ENCODE assay signal across 1 cellular context in the genomic region with DNA sequence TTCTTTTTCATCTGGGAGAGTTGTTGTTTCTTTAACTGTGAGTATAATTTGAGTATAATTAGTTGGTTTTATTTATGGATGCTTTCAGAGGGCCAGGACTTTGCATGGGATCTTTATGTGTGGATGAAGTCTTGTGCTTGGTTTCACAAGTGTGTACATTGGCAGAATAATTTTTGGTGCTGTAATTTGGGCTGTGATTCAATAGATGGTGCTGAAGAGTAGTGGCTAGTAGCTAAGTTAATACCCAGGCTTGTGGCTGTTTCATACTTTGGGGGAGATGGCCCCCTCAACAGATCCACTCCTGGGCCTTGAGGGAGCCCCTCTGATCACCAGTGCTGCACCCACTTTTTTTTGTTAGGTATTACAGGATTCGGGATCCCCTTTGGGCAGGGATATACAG.
TF ChIP-seq lines count a peak whose summit lies in the region.

No MANE protein-coding gene starts in this region.

TF ChIP-seq in GM23338, 12 proteins besides CTCF, POLR2A, EP300 and RAD21 (continued from another document):
- TF ChIP-seq, protein P1, sequence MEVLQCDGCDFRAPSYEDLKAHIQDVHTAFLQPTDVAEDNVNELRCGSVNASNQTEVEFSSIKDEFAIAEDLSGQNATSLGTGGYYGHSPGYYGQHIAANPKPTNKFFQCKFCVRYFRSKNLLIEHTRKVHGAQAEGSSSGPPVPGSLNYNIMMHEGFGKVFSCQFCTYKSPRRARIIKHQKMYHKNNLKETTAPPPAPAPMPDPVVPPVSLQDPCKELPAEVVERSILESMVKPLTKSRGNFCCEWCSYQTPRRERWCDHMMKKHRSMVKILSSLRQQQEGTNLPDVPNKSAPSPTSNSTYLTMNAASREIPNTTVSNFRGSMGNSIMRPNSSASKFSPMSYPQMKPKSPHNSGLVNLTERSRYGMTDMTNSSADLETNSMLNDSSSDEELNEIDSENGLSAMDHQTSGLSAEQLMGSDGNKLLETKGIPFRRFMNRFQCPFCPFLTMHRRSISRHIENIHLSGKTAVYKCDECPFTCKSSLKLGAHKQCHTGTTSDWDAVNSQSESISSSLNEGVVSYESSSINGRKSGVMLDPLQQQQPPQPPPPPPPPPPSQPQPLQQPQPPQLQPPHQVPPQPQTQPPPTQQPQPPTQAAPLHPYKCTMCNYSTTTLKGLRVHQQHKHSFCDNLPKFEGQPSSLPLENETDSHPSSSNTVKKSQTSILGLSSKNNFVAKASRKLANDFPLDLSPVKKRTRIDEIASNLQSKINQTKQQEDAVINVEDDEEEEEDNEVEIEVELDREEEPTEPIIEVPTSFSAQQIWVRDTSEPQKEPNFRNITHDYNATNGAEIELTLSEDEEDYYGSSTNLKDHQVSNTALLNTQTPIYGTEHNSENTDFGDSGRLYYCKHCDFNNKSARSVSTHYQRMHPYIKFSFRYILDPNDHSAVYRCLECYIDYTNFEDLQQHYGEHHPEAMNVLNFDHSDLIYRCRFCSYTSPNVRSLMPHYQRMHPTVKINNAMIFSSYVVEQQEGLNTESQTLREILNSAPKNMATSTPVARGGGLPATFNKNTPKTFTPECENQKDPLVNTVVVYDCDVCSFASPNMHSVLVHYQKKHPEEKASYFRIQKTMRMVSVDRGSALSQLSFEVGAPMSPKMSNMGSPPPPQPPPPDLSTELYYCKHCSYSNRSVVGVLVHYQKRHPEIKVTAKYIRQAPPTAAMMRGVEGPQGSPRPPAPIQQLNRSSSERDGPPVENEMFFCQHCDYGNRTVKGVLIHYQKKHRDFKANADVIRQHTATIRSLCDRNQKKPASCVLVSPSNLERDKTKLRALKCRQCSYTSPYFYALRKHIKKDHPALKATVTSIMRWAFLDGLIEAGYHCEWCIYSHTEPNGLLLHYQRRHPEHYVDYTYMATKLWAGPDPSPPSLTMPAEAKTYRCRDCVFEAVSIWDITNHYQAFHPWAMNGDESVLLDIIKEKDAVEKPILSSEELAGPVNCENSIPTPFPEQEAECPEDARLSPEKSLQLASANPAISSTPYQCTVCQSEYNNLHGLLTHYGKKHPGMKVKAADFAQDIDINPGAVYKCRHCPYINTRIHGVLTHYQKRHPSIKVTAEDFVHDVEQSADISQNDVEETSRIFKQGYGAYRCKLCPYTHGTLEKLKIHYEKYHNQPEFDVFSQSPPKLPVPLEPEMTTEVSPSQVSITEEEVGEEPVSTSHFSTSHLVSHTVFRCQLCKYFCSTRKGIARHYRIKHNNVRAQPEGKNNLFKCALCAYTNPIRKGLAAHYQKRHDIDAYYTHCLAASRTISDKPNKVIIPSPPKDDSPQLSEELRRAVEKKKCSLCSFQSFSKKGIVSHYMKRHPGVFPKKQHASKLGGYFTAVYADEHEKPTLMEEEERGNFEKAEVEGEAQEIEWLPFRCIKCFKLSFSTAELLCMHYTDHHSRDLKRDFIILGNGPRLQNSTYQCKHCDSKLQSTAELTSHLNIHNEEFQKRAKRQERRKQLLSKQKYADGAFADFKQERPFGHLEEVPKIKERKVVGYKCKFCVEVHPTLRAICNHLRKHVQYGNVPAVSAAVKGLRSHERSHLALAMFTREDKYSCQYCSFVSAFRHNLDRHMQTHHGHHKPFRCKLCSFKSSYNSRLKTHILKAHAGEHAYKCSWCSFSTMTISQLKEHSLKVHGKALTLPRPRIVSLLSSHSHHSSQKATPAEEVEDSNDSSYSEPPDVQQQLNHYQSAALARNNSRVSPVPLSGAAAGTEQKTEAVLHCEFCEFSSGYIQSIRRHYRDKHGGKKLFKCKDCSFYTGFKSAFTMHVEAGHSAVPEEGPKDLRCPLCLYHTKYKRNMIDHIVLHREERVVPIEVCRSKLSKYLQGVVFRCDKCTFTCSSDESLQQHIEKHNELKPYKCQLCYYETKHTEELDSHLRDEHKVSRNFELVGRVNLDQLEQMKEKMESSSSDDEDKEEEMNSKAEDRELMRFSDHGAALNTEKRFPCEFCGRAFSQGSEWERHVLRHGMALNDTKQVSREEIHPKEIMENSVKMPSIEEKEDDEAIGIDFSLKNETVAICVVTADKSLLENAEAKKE (CRISPR knock-in tag; IDR thresholded peaks at IDR 0.05): no peak
- no peak for TF ChIP-seq JUNB (IDR thresholded peaks at IDR 0.05; ENCODE audit: unreplicated experiment)
- no peak for TF ChIP-seq EZH2phosphoT487 (IDR thresholded peaks at IDR 0.05; ENCODE audit: unreplicated experiment)
- TF ChIP-seq NANOG (IDR thresholded peaks at IDR 0.05; ENCODE audit: borderline replicate concordance): no peak
- TF ChIP-seq ETS1 (IDR thresholded peaks at IDR 0.05): no peak
- no peak for TF ChIP-seq EZH2 (IDR thresholded peaks at IDR 0.05; ENCODE audit: low read depth, unreplicated experiment)
- no peak for TF ChIP-seq CREB1 (CRISPR knock-in tag; IDR thresholded peaks at IDR 0.05; ENCODE audit: low read depth)
